In genomic region chr1:216997831-216998230, GRCh38 we compare ENCODE assay signal across 20 cellular contexts.
DNase-seq lines count a peak whose midpoint lies in the region; ATAC-seq and TF ChIP-seq lines count a peak whose summit lies in the region.
"Had no signal": no experiment of that assay in that cellular context is flagged by ENCODE, and none has a peak within 500 bp of the region (broad histone marks: within the 10 kb centered on the region; RNA-seq: fewer than 3 reads in every experiment).

No MANE protein-coding gene starts in this region.

- no peaks in the 10 kb centered on the region for H3K36me3 ChIP-seq in cardiac muscle cell
- no peaks in the 10 kb centered on the region for H3K36me3 ChIP-seq in GM23338 (ENCODE audit: insufficient read depth)
- no peaks in the 10 kb centered on the region for H3K36me3 ChIP-seq in HUES48 (ENCODE audit: control insufficient read depth, insufficient read depth, low read length)
- H3K36me3 ChIP-seq in smooth muscle cell (ENCODE audit: low read depth) = no peaks in the 10 kb centered on the region
- H3K36me3 ChIP-seq: BE2C, BLaER1 had no signal

- H3K27ac ChIP-seq in cardiac muscle cell (peak overlapping the region; percentile 21), GM23338 (ENCODE audit: low read depth) (no peak overlapping the region), HUES48 (ENCODE audit: low read depth, low read length) (no peak overlapping the region), smooth muscle cell (ENCODE audit: low read depth) (no peak overlapping the region)
- H3K27ac ChIP-seq: BLaER1 had no signal

- peaks cover 2% of the 10 kb centered on the region for H3K27me3 Mint-ChIP-seq in GM23338 (ENCODE audit: insufficient read depth, low read depth, poor library complexity)
- H3K27me3 Mint-ChIP-seq: CD4-positive, alpha-beta memory T cell; CD4-positive, CD25-positive, alpha-beta regulatory T cell; CD8-positive, alpha-beta memory T cell had no signal

- H3K79me2 ChIP-seq in GM23338 (replicated peaks; ENCODE audit: insufficient read depth) = no peaks in the 10 kb centered on the region
- H3K79me2 ChIP-seq in smooth muscle cell (ENCODE audit: low read depth) = no peaks in the 10 kb centered on the region

- 62% methylated on average over 1 of the region's 1 CpG for WGBS in smooth muscle cell (ENCODE audit: low lambda C conversion rate)

- TF ChIP-seq CTCF in cardiac muscle cell (IDR thresholded peaks at IDR 0.05; ENCODE audit: low read depth, low read length) (no peak), GM23338 (conservative IDR thresholded peaks at IDR 0.05; ENCODE audit: low read depth in 2 of 2) (no peak), smooth muscle cell (IDR thresholded peaks at IDR 0.05; ENCODE audit: borderline replicate concordance, insufficient read depth, poor library complexity, severe bottlenecking) (no peak)

- H3K9me3 ChIP-seq in cardiac muscle cell (ENCODE audit: low read depth) = no peaks in the 10 kb centered on the region
- no peaks in the 10 kb centered on the region for H3K9me3 ChIP-seq in HUES48 (ENCODE audit: control insufficient read depth, insufficient read depth, low read length)
- H3K9me3 ChIP-seq in smooth muscle cell (replicated peaks; ENCODE audit: low read depth) = no peaks in the 10 kb centered on the region
- H3K9me3 ChIP-seq: BE2C, BLaER1 had no signal

- H3K4me2 ChIP-seq in GM23338 = peak overlapping the region; percentile 15; the same call in 1 of the 2 replicates
- H3K4me2 ChIP-seq in smooth muscle cell = no peak overlapping the region
- H3K4me2 ChIP-seq: BLaER1 had no signal

- H4K20me1 ChIP-seq in GM23338 (replicated peaks; ENCODE audit: insufficient read depth) (no peaks in the 10 kb centered on the region), smooth muscle cell (ENCODE audit: low read depth) (no peaks in the 10 kb centered on the region)
- H4K20me1 ChIP-seq: BLaER1 had no signal

- H3K4me1 Mint-ChIP-seq in GM23338 = peaks cover 12% of the 10 kb centered on the region; the same call in 2 of the 3 replicates
- H3K4me1 Mint-ChIP-seq: CD14-positive monocyte; CD4-positive, alpha-beta memory T cell; CD4-positive, CD25-positive, alpha-beta regulatory T cell; CD8-positive, alpha-beta memory T cell had no signal

- intact Hi-C loops in cardiac septum (cut with DNase I) = no loop called here

- H3F3A ChIP-seq in GM23338 (replicated peaks; ENCODE audit: low read depth) = no peaks in the 10 kb centered on the region
- no peaks in the 10 kb centered on the region for H3F3A ChIP-seq in smooth muscle cell (ENCODE audit: low read depth)

- no peak overlapping the region for H3K9ac ChIP-seq in HUES48 (ENCODE audit: low read depth, low read length)
- no peak overlapping the region for H3K9ac ChIP-seq in smooth muscle cell (ENCODE audit: low read depth)
- H3K9ac ChIP-seq: BLaER1 had no signal

- peaks cover 19% of the 10 kb centered on the region for H3K4me1 ChIP-seq in cardiac muscle cell (ENCODE audit: low read depth)
- H3K4me1 ChIP-seq in GM23338 (ENCODE audit: insufficient read depth) = peaks cover 14% of the 10 kb centered on the region
- H3K4me1 ChIP-seq in HUES48 (ENCODE audit: control insufficient read depth, insufficient read depth, low read length) = peaks cover 14% of the 10 kb centered on the region
- H3K4me1 ChIP-seq in smooth muscle cell (ENCODE audit: low read depth) = no peaks in the 10 kb centered on the region
- H3K4me1 ChIP-seq: BE2C, BLaER1 had no signal

- 0 out of 2 replicates have a peak, but pooled peaks cover 3% of the 10 kb centered on the region for H3K9me2 ChIP-seq in GM23338 (ENCODE audit: insufficient read depth)

- H2AFZ ChIP-seq in GM23338 (no peak overlapping the region), smooth muscle cell (ENCODE audit: low read depth) (no peak overlapping the region)

- no peak for ATAC-seq in GM23338
- ATAC-seq: GM12878 had no signal

- no peaks in the 10 kb centered on the region for H3K36me3 Mint-ChIP-seq in GM23338 (ENCODE audit: low read depth)
- H3K36me3 Mint-ChIP-seq: CD14-positive monocyte; CD4-positive, alpha-beta memory T cell; CD4-positive, CD25-positive, alpha-beta regulatory T cell; CD8-positive, alpha-beta memory T cell had no signal

- H3K27ac Mint-ChIP-seq in GM23338 = no peak overlapping the region
- H3K27ac Mint-ChIP-seq: CD14-positive monocyte; CD4-positive, alpha-beta memory T cell; CD4-positive, CD25-positive, alpha-beta regulatory T cell; CD8-positive, alpha-beta memory T cell had no signal

- H3K27me3 ChIP-seq in cardiac muscle cell (no peaks in the 10 kb centered on the region), GM23338 (ENCODE audit: insufficient read depth) (no peaks in the 10 kb centered on the region), HUES48 (ENCODE audit: control insufficient read depth, insufficient read depth, low read length) (no peaks in the 10 kb centered on the region), smooth muscle cell (ENCODE audit: low read depth) (peaks cover 4% of the 10 kb centered on the region)
- H3K27me3 ChIP-seq: BE2C, BLaER1 had no signal

- no peaks in the 10 kb centered on the region for H3K9me3 Mint-ChIP-seq in GM23338

- in situ Hi-C loops in G401 (cut with HindIII; ENCODE audit: low sequenced_read_pairs) = no loop called here

- no peak for DNase-seq in cardiac muscle cell (ENCODE audit: low read depth in 1 of 2, low spot score in 1 of 2)
- DNase-seq in cardiac septum (ENCODE audit: low spot score) = no peak
- DNase-seq in GM23338 (ENCODE audit: low spot score) = peak; percentile 6
- no peak for DNase-seq in G401 (ENCODE audit: low spot score)
- no peak for DNase-seq in smooth muscle cell (lab: John Stamatoyannopoulos, UW; ENCODE audit: unreplicated experiment)
- no peak for DNase-seq in NCI-H2081 (lab: John Stamatoyannopoulos, UW)
- DNase-seq: 8988T; ACHN; BE2C; C1 segment of cervical spinal cord; CD4-positive, alpha-beta memory T cell; CD4-positive, CD25-positive, alpha-beta regulatory T cell; CD8-positive, alpha-beta memory T cell; COR-L47; DMS79 treated with DMSO at 0.1 percent for 48 hours; GDM1 had no signal

- H3K4me3 Mint-ChIP-seq in GM23338 = no peak overlapping the region
- H3K4me3 Mint-ChIP-seq: CD14-positive monocyte; CD4-positive, alpha-beta memory T cell; CD4-positive, CD25-positive, alpha-beta regulatory T cell; CD8-positive, alpha-beta memory T cell had no signal

- H3K4me3 ChIP-seq in cardiac muscle cell = no peak overlapping the region
- H3K4me3 ChIP-seq in GM23338 = no peak overlapping the region
- peak overlapping the region; percentile 12; the same call in 1 of the 2 replicates for H3K4me3 ChIP-seq in HUES48 (ENCODE audit: low read depth, low read length)
- no peak overlapping the region for H3K4me3 ChIP-seq in smooth muscle cell
- H3K4me3 ChIP-seq: BLaER1, GM12878 had no signal

TF ChIP-seq in GM23338, 12 proteins besides CTCF, POLR2A, EP300 and RAD21:
- peak; percentile 30; the same call in 1 of the 2 replicates for TF ChIP-seq CREB1 (CRISPR knock-in tag; IDR thresholded peaks at IDR 0.05; ENCODE audit: low read depth)
- no peak for TF ChIP-seq NANOG (IDR thresholded peaks at IDR 0.05; ENCODE audit: borderline replicate concordance)
- TF ChIP-seq POLR2AphosphoS5 (IDR thresholded peaks at IDR 0.05; ENCODE audit: low read depth) = no peak
